Comparison of ENCODE assay signal across 10 cellular contexts in the genomic region with DNA sequence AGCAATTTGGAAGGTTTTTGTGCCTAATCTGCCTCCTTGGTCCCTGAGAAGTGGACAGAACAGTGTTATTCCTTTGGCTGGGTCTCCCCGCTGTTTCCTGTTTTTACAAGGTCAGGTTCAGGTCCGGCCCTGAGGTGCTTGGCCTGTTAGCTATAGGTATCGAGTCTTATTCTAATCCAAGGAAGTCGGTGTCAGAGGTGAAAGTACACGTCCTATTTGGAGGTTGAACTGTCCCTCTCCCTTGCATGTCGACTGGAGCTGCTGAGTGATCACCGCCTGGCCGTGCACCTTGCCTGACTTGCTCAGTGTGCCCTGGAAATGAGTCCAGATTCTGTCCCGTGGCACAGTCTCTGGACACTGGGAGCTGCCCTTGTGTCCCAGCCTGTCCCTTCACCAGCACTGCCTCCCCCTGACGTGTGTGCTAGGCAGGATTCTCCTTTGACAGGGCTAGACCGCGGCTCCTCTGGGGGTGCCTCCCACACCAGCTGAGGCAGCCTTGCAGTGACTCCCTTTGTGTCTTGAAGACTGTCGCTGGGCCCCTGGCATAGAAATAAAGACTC.
A peak's percentile ranks its signal among the peaks of the same experiment; 100 is the strongest.
DNase-seq lines count a peak whose midpoint lies in the region; ATAC-seq and TF ChIP-seq lines count a peak whose summit lies in the region.
"Had no signal": no experiment of that assay in that cellular context is flagged by ENCODE, and none has a peak within 500 bp of the region (broad histone marks: within the 10 kb centered on the region; RNA-seq: fewer than 3 reads in every experiment).

No MANE protein-coding gene starts in this region.

- peak overlapping the region; percentile 24 for H3K27ac ChIP-seq in CD4-positive, alpha-beta memory T cell (ENCODE audit: low read depth, low read length)
- H3K27ac ChIP-seq in Peyer's patch: peak overlapping the region; percentile 10 to 77 (median 55)

- peaks cover 22% of the 10 kb centered on the region for H3K36me3 ChIP-seq in CD4-positive, alpha-beta memory T cell (ENCODE audit: insufficient read depth, low read length)
- peaks cover 0 to 13% (median 0%) of the 10 kb centered on the region in 3 donors for H3K36me3 ChIP-seq in Peyer's patch

- no peaks in the 10 kb centered on the region for H3K27me3 Mint-ChIP-seq in CD4-positive, alpha-beta memory T cell
- H3K27me3 Mint-ChIP-seq in glutamatergic neuron (ENCODE audit: unreplicated experiment): peaks cover 6% of the 10 kb centered on the region

- POLR2A ChIA-PET in CD4-positive, alpha-beta memory T cell (lab: Charles Lee; ENCODE audit: partially characterized antibody): interaction anchor here (1.1 to 2.5 kb wide), 3 partner anchors 39 to 58 kb away, joined by 4 to 19 read pairs (median 4); no protein-coding TSS in a partner anchor

- H3K27me3 ChIP-seq in CD4-positive, alpha-beta memory T cell (ENCODE audit: insufficient read depth, low read length): no peaks in the 10 kb centered on the region
- H3K27me3 ChIP-seq in Peyer's patch: no peaks in the 10 kb centered on the region

- H3K36me3 Mint-ChIP-seq in CD4-positive, alpha-beta memory T cell: peaks cover 12 to 44% of the 10 kb centered on the region in 2 donors
- H3K36me3 Mint-ChIP-seq in glutamatergic neuron (ENCODE audit: unreplicated experiment): peaks cover 2% of the 10 kb centered on the region

- no peak overlapping the region for H3K4me3 ChIP-seq in CD4-positive, alpha-beta memory T cell (ENCODE audit: low read length in 2 of 2)
- H3K4me3 ChIP-seq in Peyer's patch: no peak overlapping the region

- H3K27ac Mint-ChIP-seq in CD4-positive, alpha-beta memory T cell: peak overlapping the region; percentile 57 to 93 (median 85)
- peak overlapping the region; percentile 98 for H3K27ac Mint-ChIP-seq in glutamatergic neuron (ENCODE audit: unreplicated experiment)

- no peak for TF ChIP-seq CTCF in Peyer's patch (IDR thresholded peaks at IDR 0.05)
- no peak for TF ChIP-seq CTCF in glutamatergic neuron (IDR thresholded peaks at IDR 0.05; ENCODE audit: partially characterized antibody, unreplicated experiment)
- no peak for TF ChIP-seq CTCF in omental fat pad (IDR thresholded peaks at IDR 0.05)

- H3K4me1 ChIP-seq in CD4-positive, alpha-beta memory T cell (ENCODE audit: insufficient read depth, low read length): peaks cover 55% of the 10 kb centered on the region
- H3K4me1 ChIP-seq in Peyer's patch: peaks cover 0 to 37% (median 0%) of the 10 kb centered on the region in 4 donors

- H3K4me1 Mint-ChIP-seq in CD4-positive, alpha-beta memory T cell: peaks cover 48 to 82% (median 67%) of the 10 kb centered on the region in 4 donors
- H3K4me1 Mint-ChIP-seq in glutamatergic neuron (ENCODE audit: low read depth, unreplicated experiment): peaks cover 57% of the 10 kb centered on the region

- TF ChIP-seq POLR2A in Peyer's patch (IDR thresholded peaks at IDR 0.05): no peak

- no peaks in the 10 kb centered on the region for H3K9me3 Mint-ChIP-seq in CD4-positive, alpha-beta memory T cell
- H3K9me3 Mint-ChIP-seq in glutamatergic neuron (ENCODE audit: unreplicated experiment): peaks cover 2% of the 10 kb centered on the region

- H3K9me3 ChIP-seq in CD4-positive, alpha-beta memory T cell (ENCODE audit: control insufficient read depth in 1 of 2, low read length in 2 of 2): no peaks in the 10 kb centered on the region
- no peaks in the 10 kb centered on the region for H3K9me3 ChIP-seq in Peyer's patch

- CTCF ChIA-PET in CD4-positive, alpha-beta memory T cell (lab: Charles Lee; ENCODE audit: partially characterized antibody): interaction anchor here (11.9 to 13.6 kb wide), 2 partner anchors 12 to 60 kb away, joined by 97 to 135 read pairs; no protein-coding TSS in a partner anchor

- peak overlapping the region in 6 of 8 donors; percentile 7 to 83 (median 66) for H3K4me3 Mint-ChIP-seq in CD4-positive, alpha-beta memory T cell
- H3K4me3 Mint-ChIP-seq in glutamatergic neuron (ENCODE audit: unreplicated experiment): peak overlapping the region; percentile 73

- peak; percentile 10 for ATAC-seq in omental fat pad (ENCODE audit: low FRiP score)
- no peak for ATAC-seq in GM21367 (IDR thresholded peaks at IDR 0.05; ENCODE audit: unreplicated experiment)
- ATAC-seq in HG02610 (IDR thresholded peaks at IDR 0.05; ENCODE audit: unreplicated experiment): no peak

- intact Hi-C loops in CD4-positive, alpha-beta memory T cell (cut with micrococcal nuclease): loop anchor here (5.0 kb wide), 1 partner anchor 36 kb away; no protein-coding TSS in a partner anchor

- DNase-seq in CD4-positive, alpha-beta memory T cell: no peak
- DNase-seq in Peyer's patch: peak in 1 of 3 donors; percentile 70
- peak; percentile 47 for DNase-seq in glutamatergic neuron
- DNase-seq in omental fat pad (ENCODE audit: low spot score): no peak
- DNase-seq in HPDE6-E6E7 (ENCODE audit: extremely low spot score): no peak
- DNase-seq in SW 1271 (lab: John Stamatoyannopoulos, UW): no peak
- DNase-seq: activated gamma-delta T cell treated with Interleukin-2 at 50 U/mL for 16 hours; NK-92 treated with Interleukin-12 subunit alpha and Interleukin-12 subunit beta, amount 100 ng/mL, for 24 hours had no signal
